Comparison of ENCODE assay signal across 2 cellular contexts in the genomic region with DNA sequence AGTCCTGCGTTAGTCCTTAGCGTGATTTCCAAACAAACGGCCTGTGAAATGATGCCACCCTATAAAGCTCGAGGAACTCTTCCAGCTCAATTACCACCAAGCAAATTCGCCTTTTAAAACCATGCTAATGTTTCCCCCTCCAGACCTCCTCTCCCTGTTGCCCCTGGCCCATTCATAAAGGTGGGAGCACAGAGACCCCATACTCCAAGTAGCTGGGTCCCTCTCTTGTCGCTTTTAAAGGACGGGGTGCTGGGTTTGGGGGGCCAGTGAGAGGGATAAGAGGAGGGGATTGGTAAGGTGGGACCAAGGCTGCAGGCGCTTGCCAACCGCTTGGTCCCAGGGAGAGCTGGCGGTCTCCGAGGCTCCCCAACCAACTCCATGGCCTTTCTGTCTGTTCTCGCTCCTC.
TF ChIP-seq lines count a peak whose summit lies in the region.

No MANE protein-coding gene starts in this region.

TF ChIP-seq in SK-N-SH, 30 proteins besides CTCF, POLR2A, EP300 and RAD21:
- no peak for TF ChIP-seq TEAD4 (IDR thresholded peaks at IDR 0.05; ENCODE audit: borderline replicate concordance, insufficient read depth)
- no peak for TF ChIP-seq RXRA (IDR thresholded peaks at IDR 0.05; ENCODE audit: borderline replicate concordance, low read depth)
- TF ChIP-seq RFX5 (IDR thresholded peaks at IDR 0.05; ENCODE audit: low read length), result no peak
- TF ChIP-seq RCOR1 (IDR thresholded peaks at IDR 0.05; ENCODE audit: low read length), result no peak
- no peak for TF ChIP-seq SIN3A (IDR thresholded peaks at IDR 0.05; ENCODE audit: borderline replicate concordance, low read depth, low read length)
- TF ChIP-seq, protein P1, sequence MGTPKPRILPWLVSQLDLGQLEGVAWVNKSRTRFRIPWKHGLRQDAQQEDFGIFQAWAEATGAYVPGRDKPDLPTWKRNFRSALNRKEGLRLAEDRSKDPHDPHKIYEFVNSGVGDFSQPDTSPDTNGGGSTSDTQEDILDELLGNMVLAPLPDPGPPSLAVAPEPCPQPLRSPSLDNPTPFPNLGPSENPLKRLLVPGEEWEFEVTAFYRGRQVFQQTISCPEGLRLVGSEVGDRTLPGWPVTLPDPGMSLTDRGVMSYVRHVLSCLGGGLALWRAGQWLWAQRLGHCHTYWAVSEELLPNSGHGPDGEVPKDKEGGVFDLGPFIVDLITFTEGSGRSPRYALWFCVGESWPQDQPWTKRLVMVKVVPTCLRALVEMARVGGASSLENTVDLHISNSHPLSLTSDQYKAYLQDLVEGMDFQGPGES (IDR thresholded peaks at IDR 0.05; ENCODE audit: low read depth, low read length), result no peak
- no peak for TF ChIP-seq YY1 (IDR thresholded peaks at IDR 0.05; ENCODE audit: low read depth)
- TF ChIP-seq EZH2phosphoT487 (IDR thresholded peaks at IDR 0.05; ENCODE audit: borderline replicate concordance, low read depth), result no peak
- no peak for TF ChIP-seq NFIC (IDR thresholded peaks at IDR 0.05; ENCODE audit: borderline replicate concordance)
- no peak for TF ChIP-seq SMC3 (IDR thresholded peaks at IDR 0.05; ENCODE audit: low read depth, low read length)
- TF ChIP-seq, protein P2, sequence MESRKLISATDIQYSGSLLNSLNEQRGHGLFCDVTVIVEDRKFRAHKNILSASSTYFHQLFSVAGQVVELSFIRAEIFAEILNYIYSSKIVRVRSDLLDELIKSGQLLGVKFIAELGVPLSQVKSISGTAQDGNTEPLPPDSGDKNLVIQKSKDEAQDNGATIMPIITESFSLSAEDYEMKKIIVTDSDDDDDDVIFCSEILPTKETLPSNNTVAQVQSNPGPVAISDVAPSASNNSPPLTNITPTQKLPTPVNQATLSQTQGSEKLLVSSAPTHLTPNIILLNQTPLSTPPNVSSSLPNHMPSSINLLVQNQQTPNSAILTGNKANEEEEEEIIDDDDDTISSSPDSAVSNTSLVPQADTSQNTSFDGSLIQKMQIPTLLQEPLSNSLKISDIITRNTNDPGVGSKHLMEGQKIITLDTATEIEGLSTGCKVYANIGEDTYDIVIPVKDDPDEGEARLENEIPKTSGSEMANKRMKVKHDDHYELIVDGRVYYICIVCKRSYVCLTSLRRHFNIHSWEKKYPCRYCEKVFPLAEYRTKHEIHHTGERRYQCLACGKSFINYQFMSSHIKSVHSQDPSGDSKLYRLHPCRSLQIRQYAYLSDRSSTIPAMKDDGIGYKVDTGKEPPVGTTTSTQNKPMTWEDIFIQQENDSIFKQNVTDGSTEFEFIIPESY (IDR thresholded peaks at IDR 0.05; ENCODE audit: borderline replicate concordance, low read depth), result no peak
- TF ChIP-seq, protein P3, sequence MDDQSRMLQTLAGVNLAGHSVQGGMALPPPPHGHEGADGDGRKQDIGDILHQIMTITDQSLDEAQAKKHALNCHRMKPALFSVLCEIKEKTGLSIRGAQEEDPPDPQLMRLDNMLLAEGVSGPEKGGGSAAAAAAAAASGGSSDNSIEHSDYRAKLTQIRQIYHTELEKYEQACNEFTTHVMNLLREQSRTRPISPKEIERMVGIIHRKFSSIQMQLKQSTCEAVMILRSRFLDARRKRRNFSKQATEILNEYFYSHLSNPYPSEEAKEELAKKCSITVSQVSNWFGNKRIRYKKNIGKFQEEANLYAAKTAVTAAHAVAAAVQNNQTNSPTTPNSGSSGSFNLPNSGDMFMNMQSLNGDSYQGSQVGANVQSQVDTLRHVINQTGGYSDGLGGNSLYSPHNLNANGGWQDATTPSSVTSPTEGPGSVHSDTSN (IDR thresholded peaks at IDR 0.05), result no peak
- no peak for TF ChIP-seq MEF2A (IDR thresholded peaks at IDR 0.05; ENCODE audit: borderline replicate concordance, low read depth)
- TF ChIP-seq FOXM1 (IDR thresholded peaks at IDR 0.05; ENCODE audit: low read depth), result no peak
- TF ChIP-seq TCF12 (IDR thresholded peaks at IDR 0.05), result no peak
- no peak for TF ChIP-seq TAF1 (IDR thresholded peaks at IDR 0.05; ENCODE audit: borderline replicate concordance, low read depth, low read length)
- TF ChIP-seq CHD2 (IDR thresholded peaks at IDR 0.05; ENCODE audit: low read length, partially characterized antibody), result no peak

TF ChIP-seq in SK-N-SH treated with all-trans-retinoic acid at 6 μM for 48 hours, 23 proteins besides CTCF, POLR2A, EP300 and RAD21:
- TF ChIP-seq ZNF70 (CRISPR knock-in tag; IDR thresholded peaks at IDR 0.05) (no peak), ZFP3 (CRISPR knock-in tag; IDR thresholded peaks at IDR 0.05) (no peak), ARNTL (CRISPR knock-in tag; IDR thresholded peaks at IDR 0.05; ENCODE audit: borderline replicate concordance, low read depth) (no peak), OSR1 (CRISPR knock-in tag; IDR thresholded peaks at IDR 0.05) (no peak), CSDC2 (CRISPR knock-in tag; IDR thresholded peaks at IDR 0.05) (no peak), BACH2 (CRISPR knock-in tag; IDR thresholded peaks at IDR 0.05; ENCODE audit: borderline replicate concordance) (no peak), ZNF565 (CRISPR knock-in tag; conservative IDR thresholded peaks at IDR 0.05; ENCODE audit: low read depth) (no peak), TCF4 (CRISPR knock-in tag; IDR thresholded peaks at IDR 0.05; ENCODE audit: borderline replicate concordance) (no peak)
- TF ChIP-seq, protein P4, sequence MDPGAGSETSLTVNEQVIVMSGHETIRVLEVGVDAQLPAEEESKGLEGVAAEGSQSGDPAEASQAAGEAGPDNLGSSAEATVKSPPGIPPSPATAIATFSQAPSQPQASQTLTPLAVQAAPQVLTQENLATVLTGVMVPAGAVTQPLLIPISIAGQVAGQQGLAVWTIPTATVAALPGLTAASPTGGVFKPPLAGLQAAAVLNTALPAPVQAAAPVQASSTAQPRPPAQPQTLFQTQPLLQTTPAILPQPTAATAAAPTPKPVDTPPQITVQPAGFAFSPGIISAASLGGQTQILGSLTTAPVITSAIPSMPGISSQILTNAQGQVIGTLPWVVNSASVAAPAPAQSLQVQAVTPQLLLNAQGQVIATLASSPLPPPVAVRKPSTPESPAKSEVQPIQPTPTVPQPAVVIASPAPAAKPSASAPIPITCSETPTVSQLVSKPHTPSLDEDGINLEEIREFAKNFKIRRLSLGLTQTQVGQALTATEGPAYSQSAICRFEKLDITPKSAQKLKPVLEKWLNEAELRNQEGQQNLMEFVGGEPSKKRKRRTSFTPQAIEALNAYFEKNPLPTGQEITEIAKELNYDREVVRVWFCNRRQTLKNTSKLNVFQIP (CRISPR knock-in tag; IDR thresholded peaks at IDR 0.05; ENCODE audit: borderline replicate concordance, low read depth), result no peak
- TF ChIP-seq, protein P5, sequence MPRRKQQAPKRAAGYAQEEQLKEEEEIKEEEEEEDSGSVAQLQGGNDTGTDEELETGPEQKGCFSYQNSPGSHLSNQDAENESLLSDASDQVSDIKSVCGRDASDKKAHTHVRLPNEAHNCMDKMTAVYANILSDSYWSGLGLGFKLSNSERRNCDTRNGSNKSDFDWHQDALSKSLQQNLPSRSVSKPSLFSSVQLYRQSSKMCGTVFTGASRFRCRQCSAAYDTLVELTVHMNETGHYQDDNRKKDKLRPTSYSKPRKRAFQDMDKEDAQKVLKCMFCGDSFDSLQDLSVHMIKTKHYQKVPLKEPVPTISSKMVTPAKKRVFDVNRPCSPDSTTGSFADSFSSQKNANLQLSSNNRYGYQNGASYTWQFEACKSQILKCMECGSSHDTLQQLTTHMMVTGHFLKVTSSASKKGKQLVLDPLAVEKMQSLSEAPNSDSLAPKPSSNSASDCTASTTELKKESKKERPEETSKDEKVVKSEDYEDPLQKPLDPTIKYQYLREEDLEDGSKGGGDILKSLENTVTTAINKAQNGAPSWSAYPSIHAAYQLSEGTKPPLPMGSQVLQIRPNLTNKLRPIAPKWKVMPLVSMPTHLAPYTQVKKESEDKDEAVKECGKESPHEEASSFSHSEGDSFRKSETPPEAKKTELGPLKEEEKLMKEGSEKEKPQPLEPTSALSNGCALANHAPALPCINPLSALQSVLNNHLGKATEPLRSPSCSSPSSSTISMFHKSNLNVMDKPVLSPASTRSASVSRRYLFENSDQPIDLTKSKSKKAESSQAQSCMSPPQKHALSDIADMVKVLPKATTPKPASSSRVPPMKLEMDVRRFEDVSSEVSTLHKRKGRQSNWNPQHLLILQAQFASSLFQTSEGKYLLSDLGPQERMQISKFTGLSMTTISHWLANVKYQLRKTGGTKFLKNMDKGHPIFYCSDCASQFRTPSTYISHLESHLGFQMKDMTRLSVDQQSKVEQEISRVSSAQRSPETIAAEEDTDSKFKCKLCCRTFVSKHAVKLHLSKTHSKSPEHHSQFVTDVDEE (CRISPR knock-in tag; IDR thresholded peaks at IDR 0.05), result no peak
- TF ChIP-seq, protein P6, sequence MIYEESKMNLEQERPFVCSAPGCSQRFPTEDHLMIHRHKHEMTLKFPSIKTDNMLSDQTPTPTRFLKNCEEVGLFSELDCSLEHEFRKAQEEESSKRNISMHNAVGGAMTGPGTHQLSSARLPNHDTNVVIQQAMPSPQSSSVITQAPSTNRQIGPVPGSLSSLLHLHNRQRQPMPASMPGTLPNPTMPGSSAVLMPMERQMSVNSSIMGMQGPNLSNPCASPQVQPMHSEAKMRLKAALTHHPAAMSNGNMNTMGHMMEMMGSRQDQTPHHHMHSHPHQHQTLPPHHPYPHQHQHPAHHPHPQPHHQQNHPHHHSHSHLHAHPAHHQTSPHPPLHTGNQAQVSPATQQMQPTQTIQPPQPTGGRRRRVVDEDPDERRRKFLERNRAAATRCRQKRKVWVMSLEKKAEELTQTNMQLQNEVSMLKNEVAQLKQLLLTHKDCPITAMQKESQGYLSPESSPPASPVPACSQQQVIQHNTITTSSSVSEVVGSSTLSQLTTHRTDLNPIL (CRISPR knock-in tag; IDR thresholded peaks at IDR 0.05; ENCODE audit: low read depth), result no peak
